ENCODE assay signal across 8 cellular contexts in genomic region chr11:114061053-114062049, GRCh38. TPM values are rescaled to one million over a fixed set of nuclear protein-coding genes. Genes with fewer than 3 reads are reported as not detected.
DNase-seq lines count a peak whose midpoint lies in the region; ATAC-seq and TF ChIP-seq lines count a peak whose summit lies in the region.

No MANE protein-coding gene starts in this region.

- H3K9me3 ChIP-seq in CD8-positive, alpha-beta T cell (ENCODE audit: low read length), result no peaks in the 10 kb centered on the region
- H3K9me3 ChIP-seq in lower lobe of right lung (no peaks in the 10 kb centered on the region), tibial artery (no peaks in the 10 kb centered on the region)

- H3K4me3 ChIP-seq in CD8-positive, alpha-beta T cell (ENCODE audit: low read depth, low read length), result peak overlapping the region; percentile 70
- H3K4me3 ChIP-seq in NB4 (ENCODE audit: low read depth, low read length), result peak overlapping the region; percentile 74
- H3K4me3 ChIP-seq in choroid plexus epithelial cell (ENCODE audit: low read depth, low read length), result peak overlapping the region; percentile 95
- H3K4me3 ChIP-seq in lower lobe of right lung, result peak overlapping the region; percentile 85
- peak overlapping the region; percentile 94 to 99 for H3K4me3 ChIP-seq in tibial artery

- no peaks in the 10 kb centered on the region for H3K9me3 Mint-ChIP-seq in CD8-positive, alpha-beta T cell

- TF ChIP-seq POLR2A in NB4 (IDR thresholded peaks at IDR 0.05; ENCODE audit: extremely low read depth, insufficient read length), result peak; percentile 24

- H3K4me1 Mint-ChIP-seq in CD8-positive, alpha-beta T cell (ENCODE audit: low read depth), result peaks cover 9% of the 10 kb centered on the region

- peak overlapping the region; percentile 81 for H3K27ac Mint-ChIP-seq in CD8-positive, alpha-beta T cell

- no peak for DNase-seq in CD8-positive, alpha-beta T cell
- DNase-seq in NB4 (ENCODE audit: low read depth) (peak; percentile 74), choroid plexus epithelial cell (ENCODE audit: low read depth) (peak; percentile 74), lower lobe of right lung (peak; percentile 55), tibial artery (peak in 1 of 2 donors; percentile 82), AG08396 (ENCODE audit: low spot score) (no peak)

- H3K4me1 ChIP-seq in CD8-positive, alpha-beta T cell (ENCODE audit: insufficient read depth, low read length), result peaks cover 21% of the 10 kb centered on the region
- H3K4me1 ChIP-seq in lower lobe of right lung (peaks cover 64% of the 10 kb centered on the region), tibial artery (peaks cover 0 to 61% (median 37%) of the 10 kb centered on the region in 4 donors)

- H3K36me3 ChIP-seq in CD8-positive, alpha-beta T cell (ENCODE audit: insufficient read depth, low read length), result no peaks in the 10 kb centered on the region
- H3K36me3 ChIP-seq in lower lobe of right lung (peaks cover 35% of the 10 kb centered on the region), tibial artery (peaks cover 52 to 63% (median 59%) of the 10 kb centered on the region in 3 donors)

- CTCF ChIA-PET in CD8-positive, alpha-beta T cell (lab: Charles Lee), result interaction anchor here (0.6 to 5.5 kb wide), 13 partner anchors 8 to 200 kb away, joined by 3 to 60 read pairs (median 6); no protein-coding TSS in a partner anchor

- H3K27ac ChIP-seq in CD8-positive, alpha-beta T cell (ENCODE audit: low read depth, low read length), result no peak overlapping the region
- H3K27ac ChIP-seq in lower lobe of right lung (peak overlapping the region; percentile 98), tibial artery (peak overlapping the region; percentile 97 to 98)

- H3K4me3 Mint-ChIP-seq in CD8-positive, alpha-beta T cell, result peak overlapping the region; percentile 89

- intact Hi-C loops in CD8-positive, alpha-beta T cell (cut with DNase I, micrococcal nuclease), result loop anchor here (2.0 to 5.0 kb wide), 5 partner anchors 13 to 121 kb away; no protein-coding TSS in a partner anchor
- intact Hi-C loops in lower lobe of right lung (cut with DNase I) (no loop called here), tibial artery (cut with DNase I; ENCODE audit: low total_unique reads) (loop anchor here (5.0 kb wide), 2 partner anchors 121 to 196 kb away; no protein-coding TSS in a partner anchor)

- peaks cover 4% of the 10 kb centered on the region for H3K36me3 Mint-ChIP-seq in CD8-positive, alpha-beta T cell

- ATAC-seq in CD8-positive, alpha-beta T cell, result no peak
- ATAC-seq in lower lobe of right lung (peak; percentile 2 to 18), GM19395 (IDR thresholded peaks at IDR 0.05; ENCODE audit: unreplicated experiment) (no peak), GM19023 (IDR thresholded peaks at IDR 0.05; ENCODE audit: unreplicated experiment) (no peak)

- TF ChIP-seq CTCF in CD8-positive, alpha-beta T cell (IDR thresholded peaks at IDR 0.05), result no peak
- TF ChIP-seq CTCF in NB4 (IDR thresholded peaks at IDR 0.05; ENCODE audit: low read depth, low read length) (no peak), choroid plexus epithelial cell (conservative IDR thresholded peaks at IDR 0.05; ENCODE audit: low read depth, low read length) (peak; percentile 23), lower lobe of right lung (IDR thresholded peaks at IDR 0.05) (no peak), tibial artery (IDR thresholded peaks at IDR 0.05) (no peak)

- peaks cover 21% of the 10 kb centered on the region for H3K27me3 Mint-ChIP-seq in CD8-positive, alpha-beta T cell (ENCODE audit: low read depth)

- peaks cover 14% of the 10 kb centered on the region for H3K27me3 ChIP-seq in CD8-positive, alpha-beta T cell (ENCODE audit: insufficient read depth, low read length)
- H3K27me3 ChIP-seq in lower lobe of right lung (ENCODE audit: low read depth) (peaks cover 7% of the 10 kb centered on the region), tibial artery (no peaks in the 10 kb centered on the region)

- POLR2A ChIA-PET in CD8-positive, alpha-beta T cell (lab: Charles Lee), result interaction anchor here (0.7 to 2.5 kb wide), 10 partner anchors 11 to 135 kb away, joined by 3 to 12 read pairs (median 4); no protein-coding TSS in a partner anchor

RNA-seq across cellular contexts. Expression of gene ZBTB16, which starts 1.8 kb away (rescaled TPM):
- total RNA-seq in CD8-positive, alpha-beta T cell, result 10 to 100 TPM; 15.3 to 18.3 TPM
- 171 TPM for total RNA-seq in lower lobe of right lung

Comparison
In these comparisons a context has a peak if more than half of its experiments do, and no peak if none do; other contexts are left out.
1. ATAC-seq: peak in lower lobe of right lung (2 of 2); none in CD8-positive, alpha-beta T cell (single experiment), GM19395 (single experiment) and GM19023 (single experiment).
2. DNase-seq: peak in NB4 (single experiment), choroid plexus epithelial cell (single experiment) and lower lobe of right lung (single experiment); none in CD8-positive, alpha-beta T cell (0 of 7) and AG08396 (single experiment).
3. Peak in every context shown above with its lines, with median percentiles within 50 percentile points of each other: H3K4me3 ChIP-seq.